Comparison of ENCODE assay signal across 24 cellular contexts in the genomic region with DNA sequence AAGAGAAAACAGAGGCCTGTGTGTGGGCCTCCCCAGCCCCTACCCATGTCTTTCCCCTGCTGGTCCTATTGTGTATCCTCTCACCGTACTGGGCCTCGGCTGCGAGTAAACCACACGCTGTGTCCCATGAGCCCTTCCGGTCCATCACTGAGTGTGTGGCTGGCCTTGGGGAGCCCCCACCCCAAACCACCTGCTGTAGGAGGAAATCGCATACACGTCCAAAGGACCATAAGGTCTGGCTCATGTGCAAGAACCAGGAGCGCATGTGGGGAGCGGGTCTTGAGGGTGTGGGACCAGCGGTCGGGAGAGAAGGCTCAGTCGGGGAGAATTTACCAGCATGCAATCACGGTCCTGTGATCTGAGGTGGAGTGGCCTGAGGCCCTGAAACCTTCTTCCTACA. TPM values are rescaled to one million over a fixed set of nuclear protein-coding genes. Genes with fewer than 3 reads are reported as not detected.
DNase-seq lines count a peak whose midpoint lies in the region; ATAC-seq and TF ChIP-seq lines count a peak whose summit lies in the region.
"Had no signal": no experiment of that assay in that cellular context is flagged by ENCODE, and none has a peak within 500 bp of the region (broad histone marks: within the 10 kb centered on the region; RNA-seq: fewer than 3 reads in every experiment).

No MANE protein-coding gene starts in this region.

- no peak overlapping the region for H3K4me3 ChIP-seq in spleen
- no peak overlapping the region for H3K4me3 ChIP-seq in sigmoid colon
- H3K4me3 ChIP-seq in mucosa of descending colon: no peak overlapping the region
- H3K4me3 ChIP-seq: A549; BLaER1 treated with 17β-estradiol and CSF1 and Interleukin-3, amounts not matched to agents 10 nM and 100 nM; GM12878; GM23248; HAP-1 had no signal

- H3K36me3 ChIP-seq in spleen (no peaks in the 10 kb centered on the region), sigmoid colon (no peaks in the 10 kb centered on the region), mucosa of descending colon (ENCODE audit: low read depth) (no peaks in the 10 kb centered on the region)
- H3K36me3 ChIP-seq: BE2C; BLaER1 treated with 17β-estradiol and CSF1 and Interleukin-3, amounts not matched to agents 10 nM and 100 nM; HAP-1 had no signal

- peak overlapping the region; percentile 49 for H3K27ac Mint-ChIP-seq in chondrocyte (ENCODE audit: unreplicated experiment)
- peak overlapping the region; percentile 50 for H3K27ac Mint-ChIP-seq in neural crest cell (ENCODE audit: unreplicated experiment)
- H3K27ac Mint-ChIP-seq: CD4-positive, alpha-beta T cell; HFFc6 had no signal

- no peaks in the 10 kb centered on the region for H3K27me3 Mint-ChIP-seq in chondrocyte (ENCODE audit: low read depth)
- H3K27me3 Mint-ChIP-seq in neural crest cell (ENCODE audit: low read depth): no peaks in the 10 kb centered on the region
- H3K27me3 Mint-ChIP-seq: CD4-positive, alpha-beta T cell had no signal

- peaks cover 0 to 7% (median 0%) of the 10 kb centered on the region in 6 donors for H3K4me1 ChIP-seq in spleen
- H3K4me1 ChIP-seq in sigmoid colon: peaks cover 0 to 52% (median 29%) of the 10 kb centered on the region in 4 donors
- H3K4me1 ChIP-seq in mucosa of descending colon (ENCODE audit: low read depth): no peaks in the 10 kb centered on the region
- H3K4me1 ChIP-seq: A549, BE2C, HAP-1 had no signal

- H3K4me1 Mint-ChIP-seq in chondrocyte (ENCODE audit: low read depth): peaks cover 39% of the 10 kb centered on the region
- H3K4me1 Mint-ChIP-seq in neural crest cell: no peaks in the 10 kb centered on the region

- WGBS in spleen, 5 donors: 88 to 94% (median 92%) methylated on average over 13 of the region's 13 CpGs
- 91 to 93% methylated on average over 13 of the region's 13 CpGs for WGBS in sigmoid colon, 2 donors

- DNase-seq in chondrocyte (ENCODE audit: low spot score): peak; percentile 53
- DNase-seq in islet precursor cell: peak; percentile 52
- no peak for DNase-seq in neural crest cell (ENCODE audit: low read depth, low spot score)
- peak; percentile 47 for DNase-seq in spleen
- no peak for DNase-seq in sigmoid colon
- DNase-seq in stimulated activated CD4-positive, alpha-beta T cell treated with anti-CD3 and anti-CD28 coated beads, Interleukin-1b, Interleukin-23, amount 100 ng/mL, for 48 hours: no peak
- no peak for DNase-seq in mucosa of descending colon
- DNase-seq: 8988T; ACHN; AML-193; BE2C; CD4-positive, alpha-beta T cell; CD8-positive, alpha-beta memory T cell; DMS 273 treated with DMSO at 0.1 percent for 48 hours; DMS79; EL; GDM1; GM23248; HFFc6 had no signal

- no peaks in the 10 kb centered on the region for H3K36me3 Mint-ChIP-seq in chondrocyte (ENCODE audit: low read depth)
- no peaks in the 10 kb centered on the region for H3K36me3 Mint-ChIP-seq in neural crest cell (ENCODE audit: low read depth)
- H3K36me3 Mint-ChIP-seq: CD14-positive monocyte; CD8-positive, alpha-beta memory T cell had no signal

- no peak for TF ChIP-seq POLR2A in spleen (IDR thresholded peaks at IDR 0.05)
- no peak for TF ChIP-seq POLR2A in sigmoid colon (IDR thresholded peaks at IDR 0.05)

- TF ChIP-seq CTCF in chondrocyte (IDR thresholded peaks at IDR 0.05) (no peak), neural crest cell (conservative IDR thresholded peaks at IDR 0.05) (no peak), spleen (IDR thresholded peaks at IDR 0.05 in 8 of 11, conservative IDR thresholded peaks at IDR 0.05 in 3 of 11) (no peak), sigmoid colon (IDR thresholded peaks at IDR 0.05) (no peak), mucosa of descending colon (IDR thresholded peaks at IDR 0.05) (no peak)

- H3K27ac ChIP-seq in spleen (no peak overlapping the region), sigmoid colon (no peak overlapping the region)
- H3K27ac ChIP-seq: GM23248 had no signal

- no peak for ATAC-seq in mucosa of descending colon
- ATAC-seq: A549, GM12878 had no signal

- peaks cover 6% of the 10 kb centered on the region for H3K9me3 Mint-ChIP-seq in chondrocyte (ENCODE audit: low read depth)
- no peaks in the 10 kb centered on the region for H3K9me3 Mint-ChIP-seq in neural crest cell
- H3K9me3 Mint-ChIP-seq: CD4-positive, alpha-beta T cell; CD8-positive, alpha-beta memory T cell had no signal

- H3K4me3 Mint-ChIP-seq in chondrocyte (ENCODE audit: unreplicated experiment) (no peak overlapping the region), neural crest cell (no peak overlapping the region)
- H3K4me3 Mint-ChIP-seq: CD14-positive monocyte; CD4-positive, alpha-beta T cell; CD8-positive, alpha-beta memory T cell; HFFc6 had no signal

- H3K9me3 ChIP-seq in spleen: peaks cover 0 to 10% (median 0%) of the 10 kb centered on the region in 8 donors
- H3K9me3 ChIP-seq in sigmoid colon: no peaks in the 10 kb centered on the region
- no peaks in the 10 kb centered on the region for H3K9me3 ChIP-seq in mucosa of descending colon
- H3K9me3 ChIP-seq: BE2C, HAP-1 had no signal

- H3K27me3 ChIP-seq in spleen (replicated peaks in 1 of 7): peaks cover 0 to 3% (median 0%) of the 10 kb centered on the region in 7 donors
- no peaks in the 10 kb centered on the region for H3K27me3 ChIP-seq in sigmoid colon
- H3K27me3 ChIP-seq: BE2C; BLaER1 treated with 17β-estradiol and CSF1 and Interleukin-3, amounts not matched to agents 10 nM and 100 nM had no signal

- intact Hi-C loops in spleen (cut with DNase I; ENCODE audit: low total_unique reads) (no loop called here), sigmoid colon (cut with DNase I) (no loop called here), mucosa of descending colon (cut with DNase I, micrococcal nuclease) (no loop called here)

- no peak for TF ChIP-seq EP300 in sigmoid colon (IDR thresholded peaks at IDR 0.05)

RNA-seq across cellular contexts. Expression of gene DNAH17, which starts 38.4 kb away (rescaled TPM):
- total RNA-seq in chondrocyte: 0.26 to 0.42 TPM (median 0.34 TPM) in 3 replicates
- 0.09 TPM in 1 of 2 replicates, not detected in the other for total RNA-seq in neural crest cell
- 1 to 10 TPM in 1 of 7 donors, under 1 TPM in 5, not detected in 1; 0.29 to 1.0 (median 0.77) TPM for total RNA-seq in spleen
- polyA plus RNA-seq in spleen: under 1 TPM; 0.06 to 0.72 (median 0.32) TPM
- total RNA-seq in sigmoid colon: under 1 TPM in 3 of 4 donors, not detected in 1; 0.16 to 0.68 (median 0.36) TPM
- polyA plus RNA-seq in sigmoid colon: under 1 TPM in 1 of 3 donors, not detected in 2; 0.07 TPM
- total RNA-seq in mucosa of descending colon: under 1 TPM in 2 of 3 donors, not detected in 1; 0.06 to 0.17 TPM
- total RNA-seq: GM23248, HFFc6 had no signal
- polyA plus RNA-seq: CD8-positive, alpha-beta memory T cell had no signal

Comparison
In these comparisons a context has a peak if more than half of its experiments do, and no peak if none do; other contexts are left out.
1. DNase-seq: peak in chondrocyte (single experiment), islet precursor cell (single experiment) and spleen (single experiment); none in neural crest cell (single experiment), sigmoid colon (single experiment), stimulated activated CD4-positive, alpha-beta T cell treated with anti-CD3 and anti-CD28 coated beads, Interleukin-1b, Interleukin-23, amount 100 ng/mL, for 48 hours (single experiment) and mucosa of descending colon (0 of 3).